Comparison of ENCODE assay signal across 1 cellular context in genomic region chr15:74954515-74954914, GRCh38.
TF ChIP-seq lines count a peak whose summit lies in the region.

No MANE protein-coding gene starts in this region.

TF ChIP-seq in HEK293, 187 proteins besides CTCF, POLR2A, EP300 and RAD21 (continued from another document):
- TF ChIP-seq, protein P1, sequence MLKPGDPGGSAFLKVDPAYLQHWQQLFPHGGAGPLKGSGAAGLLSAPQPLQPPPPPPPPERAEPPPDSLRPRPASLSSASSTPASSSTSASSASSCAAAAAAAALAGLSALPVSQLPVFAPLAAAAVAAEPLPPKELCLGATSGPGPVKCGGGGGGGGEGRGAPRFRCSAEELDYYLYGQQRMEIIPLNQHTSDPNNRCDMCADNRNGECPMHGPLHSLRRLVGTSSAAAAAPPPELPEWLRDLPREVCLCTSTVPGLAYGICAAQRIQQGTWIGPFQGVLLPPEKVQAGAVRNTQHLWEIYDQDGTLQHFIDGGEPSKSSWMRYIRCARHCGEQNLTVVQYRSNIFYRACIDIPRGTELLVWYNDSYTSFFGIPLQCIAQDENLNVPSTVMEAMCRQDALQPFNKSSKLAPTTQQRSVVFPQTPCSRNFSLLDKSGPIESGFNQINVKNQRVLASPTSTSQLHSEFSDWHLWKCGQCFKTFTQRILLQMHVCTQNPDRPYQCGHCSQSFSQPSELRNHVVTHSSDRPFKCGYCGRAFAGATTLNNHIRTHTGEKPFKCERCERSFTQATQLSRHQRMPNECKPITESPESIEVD (tag by site-specific recombination; IDR thresholded peaks at IDR 0.05): no peak
- no peak for TF ChIP-seq IKZF3 (tag by site-specific recombination; IDR thresholded peaks at IDR 0.05)
- no peak for TF ChIP-seq ZNF121 (tag by site-specific recombination; IDR thresholded peaks at IDR 0.05)
- TF ChIP-seq WT1 (tag by site-specific recombination; IDR thresholded peaks at IDR 0.05): no peak
- TF ChIP-seq ZNF555 (tag by site-specific recombination; conservative IDR thresholded peaks at IDR 0.05): no peak
- TF ChIP-seq, protein P2, sequence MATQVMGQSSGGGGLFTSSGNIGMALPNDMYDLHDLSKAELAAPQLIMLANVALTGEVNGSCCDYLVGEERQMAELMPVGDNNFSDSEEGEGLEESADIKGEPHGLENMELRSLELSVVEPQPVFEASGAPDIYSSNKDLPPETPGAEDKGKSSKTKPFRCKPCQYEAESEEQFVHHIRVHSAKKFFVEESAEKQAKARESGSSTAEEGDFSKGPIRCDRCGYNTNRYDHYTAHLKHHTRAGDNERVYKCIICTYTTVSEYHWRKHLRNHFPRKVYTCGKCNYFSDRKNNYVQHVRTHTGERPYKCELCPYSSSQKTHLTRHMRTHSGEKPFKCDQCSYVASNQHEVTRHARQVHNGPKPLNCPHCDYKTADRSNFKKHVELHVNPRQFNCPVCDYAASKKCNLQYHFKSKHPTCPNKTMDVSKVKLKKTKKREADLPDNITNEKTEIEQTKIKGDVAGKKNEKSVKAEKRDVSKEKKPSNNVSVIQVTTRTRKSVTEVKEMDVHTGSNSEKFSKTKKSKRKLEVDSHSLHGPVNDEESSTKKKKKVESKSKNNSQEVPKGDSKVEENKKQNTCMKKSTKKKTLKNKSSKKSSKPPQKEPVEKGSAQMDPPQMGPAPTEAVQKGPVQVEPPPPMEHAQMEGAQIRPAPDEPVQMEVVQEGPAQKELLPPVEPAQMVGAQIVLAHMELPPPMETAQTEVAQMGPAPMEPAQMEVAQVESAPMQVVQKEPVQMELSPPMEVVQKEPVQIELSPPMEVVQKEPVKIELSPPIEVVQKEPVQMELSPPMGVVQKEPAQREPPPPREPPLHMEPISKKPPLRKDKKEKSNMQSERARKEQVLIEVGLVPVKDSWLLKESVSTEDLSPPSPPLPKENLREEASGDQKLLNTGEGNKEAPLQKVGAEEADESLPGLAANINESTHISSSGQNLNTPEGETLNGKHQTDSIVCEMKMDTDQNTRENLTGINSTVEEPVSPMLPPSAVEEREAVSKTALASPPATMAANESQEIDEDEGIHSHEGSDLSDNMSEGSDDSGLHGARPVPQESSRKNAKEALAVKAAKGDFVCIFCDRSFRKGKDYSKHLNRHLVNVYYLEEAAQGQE (tag by site-specific recombination; IDR thresholded peaks at IDR 0.05): no peak
- no peak for TF ChIP-seq HOXC10 (CRISPR knock-in tag; IDR thresholded peaks at IDR 0.05)
- TF ChIP-seq ZNF560 (tag by site-specific recombination; IDR thresholded peaks at IDR 0.05; ENCODE audit: borderline replicate concordance): no peak
- no peak for TF ChIP-seq ZNF510 (tag by site-specific recombination; IDR thresholded peaks at IDR 0.05; ENCODE audit: insufficient replicate concordance)
- peak; percentile 58 for TF ChIP-seq PRDM1 (tag by site-specific recombination; IDR thresholded peaks at IDR 0.05)
- no peak for TF ChIP-seq SP2 (tag by site-specific recombination; IDR thresholded peaks at IDR 0.05)
- TF ChIP-seq ZNF248 (tag by site-specific recombination; IDR thresholded peaks at IDR 0.05): no peak
- TF ChIP-seq FEZF1 (tag by site-specific recombination; IDR thresholded peaks at IDR 0.05): no peak
- no peak for TF ChIP-seq ZBTB8A (tag by site-specific recombination; IDR thresholded peaks at IDR 0.05)
- no peak for TF ChIP-seq ZNF830 (tag by site-specific recombination; IDR thresholded peaks at IDR 0.05; ENCODE audit: low read depth)
- no peak for TF ChIP-seq ZNF175 (tag by site-specific recombination; IDR thresholded peaks at IDR 0.05)
- TF ChIP-seq KLF10 (tag by site-specific recombination; IDR thresholded peaks at IDR 0.05): no peak
- no peak for TF ChIP-seq ZNF350 (tag by site-specific recombination; IDR thresholded peaks at IDR 0.05)
- TF ChIP-seq ZNF221 (tag by site-specific recombination; IDR thresholded peaks at IDR 0.05; ENCODE audit: borderline replicate concordance): no peak
- TF ChIP-seq KLF7 (tag by site-specific recombination; IDR thresholded peaks at IDR 0.05; ENCODE audit: borderline replicate concordance): no peak
- TF ChIP-seq, protein P3, sequence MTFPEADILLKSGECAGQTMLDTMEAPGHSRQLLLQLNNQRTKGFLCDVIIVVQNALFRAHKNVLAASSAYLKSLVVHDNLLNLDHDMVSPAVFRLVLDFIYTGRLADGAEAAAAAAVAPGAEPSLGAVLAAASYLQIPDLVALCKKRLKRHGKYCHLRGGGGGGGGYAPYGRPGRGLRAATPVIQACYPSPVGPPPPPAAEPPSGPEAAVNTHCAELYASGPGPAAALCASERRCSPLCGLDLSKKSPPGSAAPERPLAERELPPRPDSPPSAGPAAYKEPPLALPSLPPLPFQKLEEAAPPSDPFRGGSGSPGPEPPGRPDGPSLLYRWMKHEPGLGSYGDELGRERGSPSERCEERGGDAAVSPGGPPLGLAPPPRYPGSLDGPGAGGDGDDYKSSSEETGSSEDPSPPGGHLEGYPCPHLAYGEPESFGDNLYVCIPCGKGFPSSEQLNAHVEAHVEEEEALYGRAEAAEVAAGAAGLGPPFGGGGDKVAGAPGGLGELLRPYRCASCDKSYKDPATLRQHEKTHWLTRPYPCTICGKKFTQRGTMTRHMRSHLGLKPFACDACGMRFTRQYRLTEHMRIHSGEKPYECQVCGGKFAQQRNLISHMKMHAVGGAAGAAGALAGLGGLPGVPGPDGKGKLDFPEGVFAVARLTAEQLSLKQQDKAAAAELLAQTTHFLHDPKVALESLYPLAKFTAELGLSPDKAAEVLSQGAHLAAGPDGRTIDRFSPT (tag by site-specific recombination; IDR thresholded peaks at IDR 0.05): no peak
- TF ChIP-seq ZNF354C (tag by site-specific recombination; IDR thresholded peaks at IDR 0.05; ENCODE audit: borderline replicate concordance, low read depth): no peak
- TF ChIP-seq, protein P4, sequence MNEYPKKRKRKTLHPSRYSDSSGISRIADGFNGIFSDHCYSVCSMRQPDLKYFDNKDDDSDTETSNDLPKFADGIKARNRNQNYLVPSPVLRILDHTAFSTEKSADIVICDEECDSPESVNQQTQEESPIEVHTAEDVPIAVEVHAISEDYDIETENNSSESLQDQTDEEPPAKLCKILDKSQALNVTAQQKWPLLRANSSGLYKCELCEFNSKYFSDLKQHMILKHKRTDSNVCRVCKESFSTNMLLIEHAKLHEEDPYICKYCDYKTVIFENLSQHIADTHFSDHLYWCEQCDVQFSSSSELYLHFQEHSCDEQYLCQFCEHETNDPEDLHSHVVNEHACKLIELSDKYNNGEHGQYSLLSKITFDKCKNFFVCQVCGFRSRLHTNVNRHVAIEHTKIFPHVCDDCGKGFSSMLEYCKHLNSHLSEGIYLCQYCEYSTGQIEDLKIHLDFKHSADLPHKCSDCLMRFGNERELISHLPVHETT (tag by site-specific recombination; IDR thresholded peaks at IDR 0.05): no peak
- no peak for TF ChIP-seq ZNF571 (tag by site-specific recombination; IDR thresholded peaks at IDR 0.05)
- TF ChIP-seq ZBTB11 (tag by site-specific recombination; conservative IDR thresholded peaks at IDR 0.05; ENCODE audit: low read depth): no peak
- TF ChIP-seq ZNF394 (tag by site-specific recombination; IDR thresholded peaks at IDR 0.05; ENCODE audit: borderline replicate concordance): peak; percentile 18; the same call in 1 of the 2 replicates
- no peak for TF ChIP-seq ZNF138 (tag by site-specific recombination; IDR thresholded peaks at IDR 0.05; ENCODE audit: borderline replicate concordance)
- no peak for TF ChIP-seq SCRT2 (tag by site-specific recombination; IDR thresholded peaks at IDR 0.05)
- no peak for TF ChIP-seq ZNF548 (tag by site-specific recombination; IDR thresholded peaks at IDR 0.05)
- TF ChIP-seq, protein P5, sequence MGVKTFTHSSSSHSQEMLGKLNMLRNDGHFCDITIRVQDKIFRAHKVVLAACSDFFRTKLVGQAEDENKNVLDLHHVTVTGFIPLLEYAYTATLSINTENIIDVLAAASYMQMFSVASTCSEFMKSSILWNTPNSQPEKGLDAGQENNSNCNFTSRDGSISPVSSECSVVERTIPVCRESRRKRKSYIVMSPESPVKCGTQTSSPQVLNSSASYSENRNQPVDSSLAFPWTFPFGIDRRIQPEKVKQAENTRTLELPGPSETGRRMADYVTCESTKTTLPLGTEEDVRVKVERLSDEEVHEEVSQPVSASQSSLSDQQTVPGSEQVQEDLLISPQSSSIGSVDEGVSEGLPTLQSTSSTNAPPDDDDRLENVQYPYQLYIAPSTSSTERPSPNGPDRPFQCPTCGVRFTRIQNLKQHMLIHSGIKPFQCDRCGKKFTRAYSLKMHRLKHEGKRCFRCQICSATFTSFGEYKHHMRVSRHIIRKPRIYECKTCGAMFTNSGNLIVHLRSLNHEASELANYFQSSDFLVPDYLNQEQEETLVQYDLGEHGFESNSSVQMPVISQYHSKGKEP (tag by site-specific recombination; IDR thresholded peaks at IDR 0.05): no peak
- 0 out of 2 replicates have a peak, but pooled peaks have one; percentile 20 for TF ChIP-seq ZNF600 (tag by site-specific recombination; IDR thresholded peaks at IDR 0.05)
- TF ChIP-seq GLIS1 (tag by site-specific recombination; IDR thresholded peaks at IDR 0.05): 0 out of 2 replicates have a peak, but pooled peaks have one; percentile 37
- TF ChIP-seq ZSCAN5A (tag by site-specific recombination; IDR thresholded peaks at IDR 0.05): no peak
- no peak for TF ChIP-seq YY1 (tag by site-specific recombination; IDR thresholded peaks at IDR 0.05)
- TF ChIP-seq ZNF501 (tag by site-specific recombination; IDR thresholded peaks at IDR 0.05): no peak
- TF ChIP-seq ZNF701 (tag by site-specific recombination; IDR thresholded peaks at IDR 0.05): no peak
- TF ChIP-seq ZNF133 (tag by site-specific recombination; IDR thresholded peaks at IDR 0.05): no peak
- no peak for TF ChIP-seq ZBTB1 (tag by site-specific recombination; IDR thresholded peaks at IDR 0.05)
- no peak for TF ChIP-seq ZSCAN18 (tag by site-specific recombination; IDR thresholded peaks at IDR 0.05)
- no peak for TF ChIP-seq ZNF416 (tag by site-specific recombination; IDR thresholded peaks at IDR 0.05)
